ENCODE assay signal across 23 cellular contexts in genomic region chr16:88515925-88516324, GRCh38. TPM values are rescaled to one million over a fixed set of nuclear protein-coding genes. Genes with fewer than 3 reads are reported as not detected.
A peak's percentile ranks its signal among the peaks of the same experiment; 100 is the strongest.
DNase-seq lines count a peak whose midpoint lies in the region; ATAC-seq, FAIRE-seq and TF ChIP-seq lines count a peak whose summit lies in the region.
"Had no signal": no experiment of that assay in that cellular context is flagged by ENCODE, and none has a peak within 500 bp of the region (broad histone marks: within the 10 kb centered on the region; RNA-seq: fewer than 3 reads in every experiment).

No MANE protein-coding gene starts in this region.

- H3K79me1 ChIP-seq in H1 (ENCODE audit: low read depth, low read length), result no peaks in the 10 kb centered on the region

- H3K27ac ChIP-seq in HepG2 (ENCODE audit: extremely low read length, insufficient read depth, low read length), result no peak overlapping the region
- H3K27ac ChIP-seq in right lobe of liver, result no peak overlapping the region
- no peak overlapping the region for H3K27ac ChIP-seq in H1 (ENCODE audit: low read depth, low read length)
- H3K27ac ChIP-seq: 22Rv1; A549; BLaER1 treated with 17β-estradiol and CSF1 and Interleukin-3, amounts not matched to agents 10 nM and 100 nM; C4-2B had no signal

- H3K4me3 Mint-ChIP-seq in mesothelial cell of epicardium (no peak overlapping the region), progenitor cell of endocrine pancreas (ENCODE audit: low read depth) (no peak overlapping the region)
- H3K4me3 Mint-ChIP-seq: B cell; CD4-positive, alpha-beta T cell; CD8-positive, alpha-beta T cell had no signal

- no peak for TF ChIP-seq RAD21 in HepG2 (CRISPR knock-in tag; IDR thresholded peaks at IDR 0.05)
- TF ChIP-seq RAD21 in H1 (IDR thresholded peaks at IDR 0.05 in 1 of 2, conservative IDR thresholded peaks at IDR 0.05 in 1 of 2; ENCODE audit: low read depth in 2 of 2, low read length in 2 of 2), result no peak

- H3K4me1 Mint-ChIP-seq in mesothelial cell of epicardium (peaks cover 24% of the 10 kb centered on the region), progenitor cell of endocrine pancreas (ENCODE audit: low read depth) (peaks cover 22% of the 10 kb centered on the region)
- H3K4me1 Mint-ChIP-seq: B cell had no signal

- no peak overlapping the region for H3K23ac ChIP-seq in H1 (ENCODE audit: insufficient read length)

- H3K4me3 ChIP-seq in HepG2 (replicated peaks in 1 of 3; ENCODE audit: insufficient read depth in 1 of 3, low read depth in 2 of 3, low read length in 3 of 3) (no peak overlapping the region), right lobe of liver (no peak overlapping the region), H1 (ENCODE audit: extremely low read depth in 1 of 4, insufficient read depth in 2 of 4, low read depth in 3 of 4, low read length in 4 of 4) (no peak overlapping the region)
- H3K4me3 ChIP-seq: A549; BLaER1 treated with 17β-estradiol and CSF1 and Interleukin-3, amounts not matched to agents 10 nM and 100 nM had no signal

- no TSS peak for BruUV-seq in HepG2 (replicated peaks; lab: Mats Ljungman, UMichigan)

- H4K20me1 ChIP-seq in HepG2 (ENCODE audit: insufficient read depth, low read length) (no peaks in the 10 kb centered on the region), H1 (replicated peaks in 1 of 2; ENCODE audit: control insufficient read depth in 1 of 2, insufficient read depth in 2 of 2, low read length in 2 of 2) (peaks cover 0 to 7% of the 10 kb centered on the region in 2 experiments)

- H3K9ac ChIP-seq in HepG2 (ENCODE audit: insufficient read depth, low read depth, low read length), result no peak overlapping the region
- H3K9ac ChIP-seq in H1 (replicated peaks in 1 of 4; ENCODE audit: extremely low read depth in 1 of 4, low read depth in 3 of 4, low read length in 3 of 4), result no peak overlapping the region
- H3K9ac ChIP-seq: BLaER1 treated with 17β-estradiol and CSF1 and Interleukin-3, amounts not matched to agents 10 nM and 100 nM had no signal

- CTCF ChIA-PET in HepG2 (lab: Yijun Ruan, JAX; ENCODE audit: low intra/inter-chr PET ratio, low total read pairs) (no interaction called here), H1 (lab: Charles Lee; ENCODE audit: partially characterized antibody) (interaction anchor here (1.0 to 1.9 kb wide), 5 partner anchors 12 to 28 kb away, joined by 3 to 4 read pairs (median 3); no protein-coding TSS in a partner anchor)

- H3K27me3 Mint-ChIP-seq in mesothelial cell of epicardium (ENCODE audit: low read depth) (no peaks in the 10 kb centered on the region), progenitor cell of endocrine pancreas (no peaks in the 10 kb centered on the region)
- H3K27me3 Mint-ChIP-seq: B cell; CD4-positive, alpha-beta T cell had no signal

- H3K27me3 ChIP-seq in HepG2 (ENCODE audit: control insufficient read depth in 1 of 2, insufficient read depth in 2 of 2, low read length in 2 of 2) (no peaks in the 10 kb centered on the region), right lobe of liver (no peaks in the 10 kb centered on the region), H1 (replicated peaks in 1 of 4; ENCODE audit: control insufficient read depth in 3 of 4, extremely low read depth in 1 of 4, insufficient read depth in 3 of 4, low read length in 3 of 4) (no peaks in the 10 kb centered on the region)
- H3K27me3 ChIP-seq: BLaER1 treated with 17β-estradiol and CSF1 and Interleukin-3, amounts not matched to agents 10 nM and 100 nM had no signal

- ATAC-seq in HepG2 (no peak), right lobe of liver (no peak)
- ATAC-seq: A549; CD8-positive, alpha-beta T cell had no signal

- FAIRE-seq in HepG2 (lab: Jason Lieb, UNC) (no peak), H1 (lab: Jason Lieb, UNC) (no peak)
- FAIRE-seq: A549, D721Med, G401.6, GM12891 had no signal

- H3K14ac ChIP-seq in H1 (ENCODE audit: insufficient read length), result no peak overlapping the region

- H4K8ac ChIP-seq in H1 (ENCODE audit: extremely low read depth, insufficient read depth, low read length), result no peak overlapping the region

- peaks cover 34% of the 10 kb centered on the region; the same call in 1 of the 2 replicates for H3K23me2 ChIP-seq in H1 (ENCODE audit: low read depth, low read length)

- H3K79me2 ChIP-seq in HepG2 (ENCODE audit: insufficient read depth, low read length) (peaks cover 2% of the 10 kb centered on the region), H1 (ENCODE audit: control insufficient read depth in 1 of 2, insufficient read depth in 2 of 2, low read length in 2 of 2) (no peaks in the 10 kb centered on the region)

- H4K5ac ChIP-seq in H1 (ENCODE audit: insufficient read length, low read depth, low read length), result no peak overlapping the region

- H3K9me3 Mint-ChIP-seq in mesothelial cell of epicardium (peaks cover 7% of the 10 kb centered on the region), progenitor cell of endocrine pancreas (ENCODE audit: low read depth) (no peaks in the 10 kb centered on the region)
- H3K9me3 Mint-ChIP-seq: CD4-positive, alpha-beta T cell; CD8-positive, alpha-beta T cell had no signal

- no peak overlapping the region for H3K56ac ChIP-seq in H1 (replicated peaks; ENCODE audit: insufficient read length, low read depth, low read length)

- DNase-seq in HepG2 (ENCODE audit: low spot score), result no peak
- DNase-seq in right lobe of liver, result no peak
- no peak for DNase-seq in H1 (ENCODE audit: low read depth in 1 of 2, low spot score in 2 of 2)
- no peak for DNase-seq in mesothelial cell of epicardium (ENCODE audit: low spot score in 2 of 2, unreplicated experiment in 2 of 2)
- no peak for DNase-seq in progenitor cell of endocrine pancreas (ENCODE audit: low spot score, unreplicated experiment)
- no peak for DNase-seq in OCI-M2 (lab: John Stamatoyannopoulos, UW; ENCODE audit: unreplicated experiment)
- no peak for DNase-seq in hippocampal formation (lab: John Stamatoyannopoulos, UW)
- no peak for DNase-seq in NCI-H69 (lab: John Stamatoyannopoulos, UW)
- DNase-seq: AML-193; Caco-2; Calu3; CD4-positive, alpha-beta T cell; CD8-positive, alpha-beta T cell; DMS79 treated with DMSO at 0.1 percent for 48 hours; GF-D8 had no signal

- WGBS in HepG2 (ENCODE audit: low lambda C conversion rate), result 97% methylated on average over 10 of the region's 10 CpGs
- WGBS in right lobe of liver (ENCODE audit: insufficient coverage, low coverage, low lambda C conversion rate, missing lambda C conversion rate), result no CpG with 5 or more reads among the region's 10 CpGs
- 89% methylated on average over 10 of the region's 10 CpGs; no CpG with 5 or more reads in 1 of the 2 experiments for WGBS in H1 (ENCODE audit: extremely low coverage in 1 of 2, insufficient coverage in 1 of 2, insufficient read length in 1 of 2, insufficient replicate concordance in 2 of 2, low coverage in 1 of 2, low lambda C conversion rate in 2 of 2, missing lambda C conversion rate in 1 of 2), 2 experiments

- no peak overlapping the region for H2BK120ac ChIP-seq in H1 (replicated peaks; ENCODE audit: low read depth, low read length)

- H2BK5ac ChIP-seq in H1 (ENCODE audit: low read depth, low read length), result no peak overlapping the region

- no peak overlapping the region for H2BK20ac ChIP-seq in H1 (ENCODE audit: low read length)

- H2AFZ ChIP-seq in HepG2 (ENCODE audit: low read length) (no peak overlapping the region), H1 (ENCODE audit: low read length) (no peak overlapping the region)

- peaks cover 9% of the 10 kb centered on the region for H3K36me3 Mint-ChIP-seq in mesothelial cell of epicardium
- peaks cover 28% of the 10 kb centered on the region for H3K36me3 Mint-ChIP-seq in progenitor cell of endocrine pancreas (ENCODE audit: insufficient read depth)

- TF ChIP-seq POLR2A in HepG2 (IDR thresholded peaks at IDR 0.05; ENCODE audit: insufficient read depth in 1 of 2, low read depth in 2 of 2, low read length in 2 of 2) (no peak), right lobe of liver (IDR thresholded peaks at IDR 0.05) (no peak), H1 (IDR thresholded peaks at IDR 0.05; ENCODE audit: control extremely low read depth in 1 of 2, low read depth in 2 of 2, low read length in 2 of 2) (no peak)

- POLR2A ChIA-PET in HepG2 (lab: Yijun Ruan, JAX), result interaction anchor here (1.5 kb wide), 1 partner anchor 28 kb away, joined by 5 read pairs; no protein-coding TSS in a partner anchor
- POLR2A ChIA-PET in H1 (lab: Charles Lee; ENCODE audit: partially characterized antibody), result interaction anchor here (0.9 to 1.6 kb wide), 2 partner anchors 17 to 23 kb away, joined by 3 to 4 read pairs; no protein-coding TSS in a partner anchor

- in situ Hi-C loops in HepG2 (cut with HindIII; ENCODE audit: extremely low pct_ligation_motif_present, low pct_unique_long_range_greater_than_20kb), result no loop called here

- H3K4me1 ChIP-seq in HepG2 (ENCODE audit: insufficient read depth, low read length) (no peaks in the 10 kb centered on the region), right lobe of liver (no peaks in the 10 kb centered on the region), H1 (replicated peaks in 1 of 4; ENCODE audit: control insufficient read depth in 3 of 4, insufficient read depth in 4 of 4, low read length in 3 of 4) (no peaks in the 10 kb centered on the region; a peak in 1 of 7 replicates)
- H3K4me1 ChIP-seq: A549 had no signal

- intact Hi-C loops in HepG2 (cut with micrococcal nuclease; ENCODE audit: unreplicated experiment), result no loop called here
- intact Hi-C loops in right lobe of liver (cut with DNase I), result no loop called here

- no peak overlapping the region for H2BK15ac ChIP-seq in H1 (ENCODE audit: low read length)

- H2BK12ac ChIP-seq in H1 (ENCODE audit: low read depth, low read length), result no peak overlapping the region

- no peak overlapping the region for H3K4ac ChIP-seq in H1 (replicated peaks; ENCODE audit: insufficient read length, low read depth, low read length)

- H3K27ac Mint-ChIP-seq in mesothelial cell of epicardium (peak overlapping the region; percentile 74), progenitor cell of endocrine pancreas (peak overlapping the region; percentile 93)
- H3K27ac Mint-ChIP-seq: B cell; CD8-positive, alpha-beta T cell had no signal

- TF ChIP-seq CTCF in HepG2 (CRISPR knock-in tag; IDR thresholded peaks at IDR 0.05), result no peak
- no peak for TF ChIP-seq CTCF in right lobe of liver (IDR thresholded peaks at IDR 0.05)
- no peak for TF ChIP-seq CTCF in H1 (IDR thresholded peaks at IDR 0.05; ENCODE audit: control extremely low read depth in 1 of 3, insufficient read depth in 1 of 3, low read depth in 1 of 3, low read length in 3 of 3)
- TF ChIP-seq CTCF in mesothelial cell of epicardium (IDR thresholded peaks at IDR 0.05; ENCODE audit: unreplicated experiment), result no peak
- no peak for TF ChIP-seq CTCF in progenitor cell of endocrine pancreas (IDR thresholded peaks at IDR 0.05; ENCODE audit: unreplicated experiment)

- TF ChIP-seq EP300 in HepG2 (IDR thresholded peaks at IDR 0.05; ENCODE audit: low read depth in 2 of 2, low read length in 2 of 2) (no peak), HepG2 (CRISPR knock-in tag; IDR thresholded peaks at IDR 0.05; ENCODE audit: borderline replicate concordance) (no peak), H1 (IDR thresholded peaks at IDR 0.05; ENCODE audit: borderline replicate concordance in 1 of 2, low read depth in 2 of 2, low read length in 2 of 2) (no peak)

- no peak overlapping the region for H4K91ac ChIP-seq in H1 (replicated peaks; ENCODE audit: insufficient read length, low read length)

- no peak overlapping the region for H3K4me2 ChIP-seq in HepG2 (ENCODE audit: low read depth, low read length)
- no peak overlapping the region for H3K4me2 ChIP-seq in H1 (ENCODE audit: insufficient read depth in 1 of 2, low read depth in 2 of 2, low read length in 2 of 2)
- H3K4me2 ChIP-seq: A549; BLaER1 treated with 17β-estradiol and CSF1 and Interleukin-3, amounts not matched to agents 10 nM and 100 nM had no signal

- no peak overlapping the region for H2AK5ac ChIP-seq in H1 (ENCODE audit: low read depth, low read length)

- peaks cover 6% of the 10 kb centered on the region; the same call in 1 of the 2 replicates for H3K9me3 ChIP-seq in HepG2 (ENCODE audit: low read length)
- H3K9me3 ChIP-seq in right lobe of liver, result no peaks in the 10 kb centered on the region
- H3K9me3 ChIP-seq in H1 (ENCODE audit: insufficient read depth in 2 of 2, low read depth in 1 of 2, low read length in 1 of 2), result no peaks in the 10 kb centered on the region
- H3K9me3 ChIP-seq: A549, Caco-2 had no signal

- H3K18ac ChIP-seq in H1 (ENCODE audit: extremely low read depth, low read length), result no peak overlapping the region

- H3K36me3 ChIP-seq in HepG2 (replicated peaks in 1 of 2; ENCODE audit: control insufficient read depth in 1 of 2, insufficient read depth in 2 of 2, low read length in 2 of 2) (peaks cover 4 to 7% of the 10 kb centered on the region in 2 experiments; a peak in 3 of 5 replicates), right lobe of liver (no peaks in the 10 kb centered on the region), H1 (ENCODE audit: control insufficient read depth in 2 of 4, insufficient read depth in 4 of 4, low read length in 3 of 4) (no peaks in the 10 kb centered on the region)

RNA-seq across cellular contexts. Expression of gene ZC3H18, which starts 54.3 kb away (rescaled TPM):
- total RNA-seq in HepG2 (2016; rRNA removed; fragmentation: Illumina TruSeq; extraction: Trizol) (19.7 and 27.4 TPM in 2 replicates), right lobe of liver (10 to 100 TPM in 5 of 6 experiments, 1 to 10 TPM in 1; 8.7 to 22.8 (median 16.4) TPM), mesothelial cell of epicardium (59.9 to 64.9 TPM (median 62.2 TPM) in 3 replicates), progenitor cell of endocrine pancreas (67.5 and 70.7 TPM in 2 replicates)
- 19.4 and 24.7 TPM in 2 replicates for total RNA-seq in HepG2 (2016; cell fraction: cytosol; rRNA removed; fragmentation: Illumina TruSeq; extraction: Trizol; ENCODE audit: low read depth)
- total RNA-seq in HepG2 (2016; cell fraction: insoluble cytoplasmic fraction; rRNA removed; fragmentation: Illumina TruSeq; extraction: Trizol), result 14.3 and 27.1 TPM in 2 replicates
- total RNA-seq in HepG2 (2016; cell fraction: membrane; rRNA removed; fragmentation: Illumina TruSeq; extraction: Trizol), result 13.2 and 13.7 TPM in 2 replicates
- 23.0 and 25.0 TPM in 2 replicates for total RNA-seq in HepG2 (2016; cell fraction: nucleus; rRNA removed; fragmentation: Illumina TruSeq; extraction: Trizol)
- polyA plus RNA-seq in HepG2 (2011; rRNA removed) (11.2 and 12.7 TPM in 2 replicates), H1 (2011; rRNA removed) (12.1 and 19.2 TPM in 2 replicates)
- polyA plus RNA-seq in HepG2 (2011; cell fraction: cytosol; rRNA removed), result 5.1 and 6.6 TPM in 2 replicates
- polyA plus RNA-seq in HepG2 (2011; cell fraction: nucleus; rRNA removed), result 52.8 and 62.1 TPM in 2 replicates
- 25.6 and 26.4 TPM in 2 replicates for polyA plus RNA-seq in HepG2 (2012)
- polyA plus RNA-seq in HepG2 (2016; cell fraction: cytosol; fragmentation: Illumina TruSeq; extraction: Trizol; ENCODE audit: low read depth), result 2.5 and 2.8 TPM in 2 replicates
- 25.5 and 39.1 TPM in 2 replicates for polyA plus RNA-seq in HepG2 (2016; cell fraction: insoluble cytoplasmic fraction; fragmentation: Illumina TruSeq; extraction: Trizol; ENCODE audit: low read depth)
- polyA plus RNA-seq in HepG2 (2016; cell fraction: membrane; fragmentation: Illumina TruSeq; extraction: Trizol; ENCODE audit: low read depth), result 6.0 and 7.1 TPM in 2 replicates
- polyA plus RNA-seq in HepG2 (2016; cell fraction: nucleus; fragmentation: Illumina TruSeq; extraction: Trizol; ENCODE audit: insufficient read depth, low read depth), result 81.5 and 103 TPM in 2 replicates
- 8.7 and 11.6 TPM in 2 replicates for polyA minus RNA-seq in HepG2 (2011; rRNA and poly(A)+ RNA removed; ENCODE audit: low replicate concordance)
- polyA minus RNA-seq in HepG2 (2011; cell fraction: cytosol; rRNA and poly(A)+ RNA removed), result 9.7 and 11.0 TPM in 2 replicates
- 21.3 and 25.5 TPM in 2 replicates for polyA minus RNA-seq in HepG2 (2011; cell fraction: nucleus; rRNA and poly(A)+ RNA removed)
- 70.3 and 73.2 TPM in 2 replicates for total RNA-seq in H1 (2021; fragmentation: NEBNext Ultra II Directional; extraction: Animal tissue kit (Norgen Biotek cat#: 25700))
- 17.0 TPM for polyA plus RNA-seq in H1 (2011; cell fraction: cytosol; rRNA removed)
- polyA plus RNA-seq in H1 (2011; cell fraction: nucleus; rRNA removed), result 42.7 TPM
- 44.2 to 48.4 TPM (median 46.4 TPM) in 4 replicates for polyA plus RNA-seq in H1 (2012, experiment 1 of 2)
- polyA plus RNA-seq in H1 (2012, experiment 2 of 2), result 35.2 TPM
- 47.2 TPM for polyA plus RNA-seq in H1 (2013, experiment 1 of 2)
- 44.5 TPM for polyA plus RNA-seq in H1 (2013, experiment 2 of 2)
- polyA minus RNA-seq in H1 (2011; rRNA and poly(A)+ RNA removed), result 6.4 and 11.1 TPM in 2 replicates
- 19.7 TPM for polyA minus RNA-seq in H1 (2011; cell fraction: cytosol; rRNA and poly(A)+ RNA removed)
- polyA minus RNA-seq in H1 (2011; cell fraction: nucleus; rRNA and poly(A)+ RNA removed), result 18.5 TPM

Comparison
In these comparisons a context has a peak if more than half of its experiments do, and no peak if none do; other contexts are left out.
1. Of the 41 proteins assayed by ChIP-seq in both HepG2 and H1: peak only in HepG2: none; only in H1: KDM1A; in both: none; in neither: 40.